Comparison of ENCODE assay signal across 30 cellular contexts in genomic region chr10:93797825-93798224, GRCh38. TPM values are rescaled to one million over a fixed set of nuclear protein-coding genes. Genes with fewer than 3 reads are reported as not detected.
"Had no signal": no experiment of that assay in that cellular context is flagged by ENCODE, and none has a peak within 500 bp of the region (broad histone marks: within the 10 kb centered on the region; RNA-seq: fewer than 3 reads in every experiment).

No MANE protein-coding gene starts in this region.

- DNase-seq: activated CD4-positive, alpha-beta memory T cell treated with anti-CD3 and anti-CD28 coated beads, Interleukin-2, amount 10 ng/mL, durations not matched to agents 7 days and 5 days; activated CD4-positive, alpha-beta T cell treated with anti-CD3 and anti-CD28 coated beads for 1 hour; activated CD4-positive, alpha-beta T cell treated with anti-CD3 and anti-CD28 coated beads for 36 hours; activated CD4-positive, alpha-beta T cell treated with anti-CD3 and anti-CD28 coated beads for 48 hours; activated CD4-positive, alpha-beta T cell treated with anti-CD3 and anti-CD28 coated beads, Interleukin-2, amount 10 ng/mL, durations not matched to agents 7 days and 5 days; activated CD4-positive, alpha-beta T cell treated with anti-CD3 and anti-CD28 coated beads, Interleukin-2, amount 50 U/mL, for 48 hours; activated CD4-positive, CD25-positive, alpha-beta regulatory T cell; activated CD8-positive, alpha-beta memory T cell treated with anti-CD3 and anti-CD28 coated beads for 24 hours; activated CD8-positive, alpha-beta memory T cell treated with anti-CD3 and anti-CD28 coated beads, Interleukin-2, amount 10 ng/mL, durations not matched to agents 7 days and 5 days; activated CD8-positive, alpha-beta memory T cell treated with anti-CD3 and anti-CD28 coated beads, Interleukin-2, amount 50 U/mL, for 48 hours; activated CD8-positive, alpha-beta T cell treated with anti-CD3 and anti-CD28 coated beads, Interleukin-2, amount 10 ng/mL, durations not matched to agents 7 days and 5 days; activated effector memory CD4-positive, alpha-beta T cell treated with Interleukin-2 at 50 U/mL for 16 hours; activated gamma-delta T cell; activated naive CD4-positive, alpha-beta T cell treated with anti-CD3 and anti-CD28 coated beads, Interleukin-2, amount 10 ng/mL, durations not matched to agents 7 days and 5 days; activated naive CD4-positive, alpha-beta T cell treated with Interleukin-2 at 50 U/mL for 16 hours; activated naive CD8-positive, alpha-beta T cell treated with anti-CD3 and anti-CD28 coated beads, Interleukin-2, amount 10 ng/mL, durations not matched to agents 7 days and 5 days; activated naive CD8-positive, alpha-beta T cell treated with anti-CD3 and anti-CD28 coated beads, Interleukin-2, amount 50 U/mL, for 24 hours; activated T-cell treated with anti-CD3 and anti-CD28 coated beads, Interleukin-2, amount 50 U/mL, for 24 hours; activated T-cell treated with anti-CD3 and anti-CD28 coated beads, Interleukin-2, amount 50 U/mL, for 48 hours; amygdala; anterior cingulate cortex; caudate nucleus; cerebellar nuclear complex; T-helper 1 cell; T-helper 2 cell; T-helper 9 cell; WERI-Rb-1 had no signal

- H3K9me3 ChIP-seq: ascending aorta had no signal

- H3K27me3 ChIP-seq: ascending aorta, cardiac muscle cell had no signal

- H3K27ac ChIP-seq: ascending aorta, cardiac muscle cell, WERI-Rb-1 had no signal

- H3K4me3 ChIP-seq: ascending aorta, cardiac muscle cell had no signal

- H3K36me3 ChIP-seq: ascending aorta, cardiac muscle cell, WERI-Rb-1 had no signal

- FAIRE-seq: TTC549 had no signal

- H3K4me1 ChIP-seq: ascending aorta had no signal

RNA-seq across cellular contexts. Expression of gene LGI1, which starts 40.1 kb away (rescaled TPM):
- polyA plus RNA-seq: cardiac muscle cell had no signal
